ENCODE assay signal across 22 cellular contexts in genomic region chr3:186842426-186843038, GRCh38. TPM values are rescaled to one million over a fixed set of nuclear protein-coding genes. Genes with fewer than 3 reads are reported as not detected.
DNase-seq lines count a peak whose midpoint lies in the region; ATAC-seq and TF ChIP-seq lines count a peak whose summit lies in the region.
"Had no signal": no experiment of that assay in that cellular context is flagged by ENCODE, and none has a peak within 500 bp of the region (broad histone marks: within the 10 kb centered on the region; RNA-seq: fewer than 3 reads in every experiment).

Gene ADIPOQ, plus strand, starts transcription at chr3:186842710. Its CDS starts 10,349 bp downstream, at chr3:186853059.

- no peaks in the 10 kb centered on the region for H3K36me3 ChIP-seq in endodermal cell (ENCODE audit: control insufficient read depth, insufficient read depth, low read length)
- H3K36me3 ChIP-seq: HAP-1, Peyer's patch had no signal

- no peaks in the 10 kb centered on the region for H3K27me3 ChIP-seq in endodermal cell (ENCODE audit: control insufficient read depth, insufficient read depth, low read length, poor library complexity, severe bottlenecking)
- H3K27me3 ChIP-seq: Peyer's patch had no signal

- no peaks in the 10 kb centered on the region for H3K9me3 Mint-ChIP-seq in endodermal cell
- no peaks in the 10 kb centered on the region for H3K9me3 Mint-ChIP-seq in progenitor cell of endocrine pancreas (ENCODE audit: low read depth)

- intact Hi-C loops in left cardiac atrium (cut with DNase I), result no loop called here
- intact Hi-C loops in cardiac septum (cut with DNase I), result no loop called here

- ATAC-seq in left cardiac atrium (peak in 1 of 2 donors; percentile 77), HG02884 (IDR thresholded peaks at IDR 0.05; ENCODE audit: unreplicated experiment) (no peak)
- ATAC-seq: A549, GM12878 had no signal

- no peaks in the 10 kb centered on the region for H3K9me3 ChIP-seq in endodermal cell (ENCODE audit: control insufficient read depth, low read length)
- H3K9me3 ChIP-seq: A549, HAP-1, Peyer's patch had no signal

- TF ChIP-seq CTCF in endodermal cell (conservative IDR thresholded peaks at IDR 0.05) (no peak), progenitor cell of endocrine pancreas (IDR thresholded peaks at IDR 0.05; ENCODE audit: unreplicated experiment) (no peak)

- H3K27ac ChIP-seq in endodermal cell (ENCODE audit: low read depth, low read length), result no peak within 1 kb of the TSS
- H3K27ac ChIP-seq: A549, C4-2B, HL-60, Peyer's patch had no signal

- DNase-seq in left cardiac atrium (no peak), cardiac septum (ENCODE audit: low spot score) (no peak), endodermal cell (peak; percentile 40), progenitor cell of endocrine pancreas (ENCODE audit: low spot score, unreplicated experiment) (no peak), HCEC 1CT (no peak), superior temporal gyrus (ENCODE audit: extremely low spot score) (no peak)
- no peak for DNase-seq in NK-92 treated with Interleukin-12 subunit alpha and Interleukin-12 subunit beta, amount 100 ng/mL, for 24 hours (lab: John Stamatoyannopoulos, UW)
- DNase-seq: DMS 273 treated with DMSO at 0.1 percent for 48 hours, GDM1, KBM-7, NCI-H1048, NCI-H1436 treated with DMSO at 0.1 percent for 48 hours, NCI-H2081, NCI-H510A, Peyer's patch, SHP77 had no signal

- H3K9ac ChIP-seq in endodermal cell (ENCODE audit: extremely low read depth, low read length, poor library complexity, severe bottlenecking), result no peak within 1 kb of the TSS

- H3K4me3 ChIP-seq in endodermal cell (ENCODE audit: low read length), result no peak within 1 kb of the TSS
- H3K4me3 ChIP-seq: A549, GM12878, HAP-1, Peyer's patch had no signal

- H3K4me1 Mint-ChIP-seq in endodermal cell, result peaks cover 8% of the 10 kb centered on the region
- peaks cover 14% of the 10 kb centered on the region for H3K4me1 Mint-ChIP-seq in progenitor cell of endocrine pancreas (ENCODE audit: low read depth)

- H3K4me1 ChIP-seq in endodermal cell (ENCODE audit: control insufficient read depth, insufficient read depth, low read length), result no peaks in the 10 kb centered on the region
- H3K4me1 ChIP-seq: A549, Peyer's patch had no signal

- 83 to 88% methylated on average over 4 to 7 of the region's 7 CpGs for WGBS in endodermal cell (ENCODE audit: insufficient coverage in 1 of 2, insufficient read length in 1 of 2), 2 experiments

- H3K27me3 Mint-ChIP-seq in endodermal cell (ENCODE audit: insufficient read depth), result peaks cover 5% of the 10 kb centered on the region
- peaks cover 14% of the 10 kb centered on the region for H3K27me3 Mint-ChIP-seq in progenitor cell of endocrine pancreas

- no peak within 1 kb of the TSS for H3K27ac Mint-ChIP-seq in endodermal cell
- H3K27ac Mint-ChIP-seq in progenitor cell of endocrine pancreas, result peak within 1 kb of the TSS; percentile 22

- H3K4me3 Mint-ChIP-seq in endodermal cell (no peak within 1 kb of the TSS), progenitor cell of endocrine pancreas (ENCODE audit: low read depth) (no peak within 1 kb of the TSS)

- no peaks in the 10 kb centered on the region for H3K36me3 Mint-ChIP-seq in endodermal cell (ENCODE audit: low read depth)
- no peaks in the 10 kb centered on the region for H3K36me3 Mint-ChIP-seq in progenitor cell of endocrine pancreas (ENCODE audit: insufficient read depth)

RNA-seq across cellular contexts. Expression of gene ADIPOQ, which starts in this region (rescaled TPM):
- total RNA-seq in left cardiac atrium (100 to 1,000 TPM; 125 to 192 TPM), cardiac septum (1.5 TPM), endodermal cell (not detected), progenitor cell of endocrine pancreas (not detected in 2 replicates)
- not detected for polyA plus RNA-seq in endodermal cell (2013, experiment 1 of 2)
- not detected for polyA plus RNA-seq in endodermal cell (2013, experiment 2 of 2)
- total RNA-seq: GM12878 had no signal
- polyA plus RNA-seq: A549, GM12878 had no signal

Comparison
In these comparisons a context has a peak if more than half of its experiments do, and no peak if none do; other contexts are left out.
1. RNA of gene ADIPOQ (total RNA-seq): 125 to 192 TPM in left cardiac atrium; 1.5 TPM in cardiac septum (single experiment), not detected in progenitor cell of endocrine pancreas and not detected in endodermal cell; every median in the first group is over 10 times any median in the second.
2. Peak in DNase-seq in endodermal cell; RNA of the gene not detected or under 1 TPM.